1 cellular context compared by ENCODE assay signal in the genomic region with DNA sequence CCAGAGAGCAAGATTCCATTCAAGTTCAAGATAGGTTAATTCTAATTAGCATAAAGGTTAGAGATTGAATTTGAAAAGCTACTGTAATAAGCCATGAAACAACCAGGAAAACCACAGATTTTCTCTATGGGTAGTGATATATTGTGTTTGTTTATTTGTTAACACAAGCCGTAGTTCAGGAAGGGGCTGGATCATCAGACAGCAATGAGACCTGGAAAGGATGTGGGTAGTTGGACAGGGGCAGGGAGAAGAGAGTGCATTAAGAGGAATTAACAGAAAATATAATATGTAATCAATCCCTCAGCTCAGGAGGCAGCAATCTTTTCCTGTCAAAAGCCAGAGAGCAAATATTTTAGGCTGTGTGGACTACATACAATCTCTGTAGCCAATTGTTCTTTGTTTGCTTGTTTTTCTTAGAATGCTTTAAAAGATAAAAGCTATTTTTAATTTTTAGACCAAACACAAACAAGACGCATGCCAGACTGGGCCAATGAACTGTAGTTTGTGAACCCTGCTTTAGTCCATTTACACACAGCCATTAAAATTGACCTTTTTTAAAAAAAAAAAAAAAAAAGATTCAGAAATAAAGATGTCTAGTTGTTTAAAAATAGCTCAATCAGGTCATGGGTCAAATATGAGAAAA.
TF ChIP-seq lines count a peak whose summit lies in the region.

No MANE protein-coding gene starts in this region.

TF ChIP-seq in HepG2, 621 proteins besides CTCF, POLR2A, EP300 and RAD21 (continued from another document):
- TF ChIP-seq RARA (CRISPR knock-in tag; IDR thresholded peaks at IDR 0.05) = peak; percentile 17; the same call in 1 of the 2 replicates
- TF ChIP-seq BCL6 (CRISPR knock-in tag; IDR thresholded peaks at IDR 0.05) = peak; percentile 82
- TF ChIP-seq, protein P1, sequence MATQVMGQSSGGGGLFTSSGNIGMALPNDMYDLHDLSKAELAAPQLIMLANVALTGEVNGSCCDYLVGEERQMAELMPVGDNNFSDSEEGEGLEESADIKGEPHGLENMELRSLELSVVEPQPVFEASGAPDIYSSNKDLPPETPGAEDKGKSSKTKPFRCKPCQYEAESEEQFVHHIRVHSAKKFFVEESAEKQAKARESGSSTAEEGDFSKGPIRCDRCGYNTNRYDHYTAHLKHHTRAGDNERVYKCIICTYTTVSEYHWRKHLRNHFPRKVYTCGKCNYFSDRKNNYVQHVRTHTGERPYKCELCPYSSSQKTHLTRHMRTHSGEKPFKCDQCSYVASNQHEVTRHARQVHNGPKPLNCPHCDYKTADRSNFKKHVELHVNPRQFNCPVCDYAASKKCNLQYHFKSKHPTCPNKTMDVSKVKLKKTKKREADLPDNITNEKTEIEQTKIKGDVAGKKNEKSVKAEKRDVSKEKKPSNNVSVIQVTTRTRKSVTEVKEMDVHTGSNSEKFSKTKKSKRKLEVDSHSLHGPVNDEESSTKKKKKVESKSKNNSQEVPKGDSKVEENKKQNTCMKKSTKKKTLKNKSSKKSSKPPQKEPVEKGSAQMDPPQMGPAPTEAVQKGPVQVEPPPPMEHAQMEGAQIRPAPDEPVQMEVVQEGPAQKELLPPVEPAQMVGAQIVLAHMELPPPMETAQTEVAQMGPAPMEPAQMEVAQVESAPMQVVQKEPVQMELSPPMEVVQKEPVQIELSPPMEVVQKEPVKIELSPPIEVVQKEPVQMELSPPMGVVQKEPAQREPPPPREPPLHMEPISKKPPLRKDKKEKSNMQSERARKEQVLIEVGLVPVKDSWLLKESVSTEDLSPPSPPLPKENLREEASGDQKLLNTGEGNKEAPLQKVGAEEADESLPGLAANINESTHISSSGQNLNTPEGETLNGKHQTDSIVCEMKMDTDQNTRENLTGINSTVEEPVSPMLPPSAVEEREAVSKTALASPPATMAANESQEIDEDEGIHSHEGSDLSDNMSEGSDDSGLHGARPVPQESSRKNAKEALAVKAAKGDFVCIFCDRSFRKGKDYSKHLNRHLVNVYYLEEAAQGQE (IDR thresholded peaks at IDR 0.05; ENCODE audit: borderline replicate concordance in 1 of 2, low read depth in 1 of 2, low read length in 2 of 2) = no peak
- TF ChIP-seq ZNF232 (CRISPR knock-in tag; IDR thresholded peaks at IDR 0.05; ENCODE audit: borderline replicate concordance) = no peak
- TF ChIP-seq SMC3 (IDR thresholded peaks at IDR 0.05; ENCODE audit: low read length) = no peak
